In genomic region chr17:80922580-80923160, GRCh38 we compare ENCODE assay signal across 20 cellular contexts.
DNase-seq lines count a peak whose midpoint lies in the region; ATAC-seq, FAIRE-seq and TF ChIP-seq lines count a peak whose summit lies in the region.
"Had no signal": no experiment of that assay in that cellular context is flagged by ENCODE, and none has a peak within 500 bp of the region (broad histone marks: within the 10 kb centered on the region; RNA-seq: fewer than 3 reads in every experiment).

No MANE protein-coding gene starts in this region.

- H3K27ac ChIP-seq in kidney (ENCODE audit: low read depth in 2 of 2, low read length in 2 of 2), result no peak overlapping the region
- no peak overlapping the region for H3K27ac ChIP-seq in sigmoid colon
- no peak overlapping the region for H3K27ac ChIP-seq in esophagus muscularis mucosa (replicated peaks in 1 of 4)

- BruUV-seq in Calu3 (replicated peaks; lab: Mats Ljungman, UMichigan), result no TSS peak

- no peak for DNase-seq in activated CD8-positive, alpha-beta T cell treated with anti-CD3 and anti-CD28 coated beads, Interleukin-2, amount 10 ng/mL, durations not matched to agents 7 days and 5 days
- DNase-seq in activated CD8-positive, alpha-beta T cell treated with anti-CD3 and anti-CD28 coated beads for 36 hours, result no peak
- no peak for DNase-seq in Calu3
- DNase-seq in kidney, result peak; percentile 65
- DNase-seq in sigmoid colon, result peak; percentile 57
- no peak for DNase-seq in 8988T
- DNase-seq in esophagus muscularis mucosa (ENCODE audit: extremely low spot score), result no peak
- DNase-seq in mesenteric fat pad (ENCODE audit: low spot score), result no peak
- DNase-seq: BE2C, EL, Kasumi-1, NCI-H1694, NCI-H2081, NCI-H2171, NCI-H345, NCI-H524, NCI-H82 had no signal

- ATAC-seq in activated CD8-positive, alpha-beta T cell treated with anti-CD3 and anti-CD28 coated beads, Interleukin-2, amount 10 ng/mL, durations not matched to agents 7 days and 5 days, result no peak
- ATAC-seq in activated CD8-positive, alpha-beta T cell treated with anti-CD3 and anti-CD28 coated beads for 36 hours, result no peak
- ATAC-seq: Panc1 had no signal

- no peak for TF ChIP-seq EP300 in sigmoid colon (IDR thresholded peaks at IDR 0.05)
- TF ChIP-seq EP300 in esophagus muscularis mucosa (IDR thresholded peaks at IDR 0.05), result no peak

- TF ChIP-seq POLR2A in sigmoid colon (IDR thresholded peaks at IDR 0.05) (no peak), esophagus muscularis mucosa (IDR thresholded peaks at IDR 0.05; ENCODE audit: low read depth) (no peak)

- peaks cover 12% of the 10 kb centered on the region for H3K36me3 Mint-ChIP-seq in activated CD8-positive, alpha-beta T cell treated with anti-CD3 and anti-CD28 coated beads, Interleukin-2, amount 10 ng/mL, durations not matched to agents 7 days and 5 days (ENCODE audit: low read depth)
- H3K36me3 Mint-ChIP-seq in activated CD8-positive, alpha-beta T cell treated with anti-CD3 and anti-CD28 coated beads for 36 hours (ENCODE audit: low read depth), result peaks cover 10% of the 10 kb centered on the region
- H3K36me3 Mint-ChIP-seq in Calu3 (ENCODE audit: insufficient read depth, unreplicated experiment), result peaks cover 8% of the 10 kb centered on the region

- H3K27me3 ChIP-seq in sigmoid colon (no peaks in the 10 kb centered on the region), esophagus muscularis mucosa (no peaks in the 10 kb centered on the region)
- H3K27me3 ChIP-seq: BE2C had no signal

- H3K4me1 ChIP-seq in kidney (ENCODE audit: control insufficient read depth in 1 of 2, insufficient read depth in 1 of 2, low read depth in 1 of 2, low read length in 2 of 2) (peaks cover 9 to 13% of the 10 kb centered on the region in 2 donors), sigmoid colon (peaks cover 0 to 26% (median 19%) of the 10 kb centered on the region in 4 donors), esophagus muscularis mucosa (peaks cover 6 to 37% (median 34%) of the 10 kb centered on the region in 4 donors)
- H3K4me1 ChIP-seq: BE2C had no signal

- no peak overlapping the region for H3K4me3 Mint-ChIP-seq in activated CD8-positive, alpha-beta T cell treated with anti-CD3 and anti-CD28 coated beads, Interleukin-2, amount 10 ng/mL, durations not matched to agents 7 days and 5 days
- H3K4me3 Mint-ChIP-seq in activated CD8-positive, alpha-beta T cell treated with anti-CD3 and anti-CD28 coated beads for 36 hours, result no peak overlapping the region
- H3K4me3 Mint-ChIP-seq in Calu3 (ENCODE audit: low read depth, unreplicated experiment), result no peak overlapping the region

- H3K36me3 ChIP-seq in kidney (ENCODE audit: control insufficient read depth in 1 of 2, insufficient read depth in 2 of 2, low read length in 2 of 2) (peaks cover 4 to 18% of the 10 kb centered on the region in 2 donors), sigmoid colon (peaks cover 7 to 55% (median 22%) of the 10 kb centered on the region in 4 donors), esophagus muscularis mucosa (peaks cover 22 to 91% (median 61%) of the 10 kb centered on the region in 4 donors)

- H3K27ac Mint-ChIP-seq in activated CD8-positive, alpha-beta T cell treated with anti-CD3 and anti-CD28 coated beads, Interleukin-2, amount 10 ng/mL, durations not matched to agents 7 days and 5 days, result peak overlapping the region; percentile 16
- H3K27ac Mint-ChIP-seq in activated CD8-positive, alpha-beta T cell treated with anti-CD3 and anti-CD28 coated beads for 36 hours, result no peak overlapping the region
- peak overlapping the region; percentile 58 for H3K27ac Mint-ChIP-seq in Calu3 (ENCODE audit: unreplicated experiment)

- H3K4me3 ChIP-seq in kidney (ENCODE audit: low read length in 2 of 2) (no peak overlapping the region), sigmoid colon (no peak overlapping the region), esophagus muscularis mucosa (no peak overlapping the region)

- POLR2A ChIA-PET in activated CD8-positive, alpha-beta T cell treated with anti-CD3 and anti-CD28 coated beads, Interleukin-2, amount 10 ng/mL, durations not matched to agents 7 days and 5 days (lab: Charles Lee), result interaction anchor here (1.1 kb wide), 1 partner anchor 468 kb away, joined by 3 read pairs; no protein-coding TSS in a partner anchor
- POLR2A ChIA-PET in activated CD8-positive, alpha-beta T cell treated with anti-CD3 and anti-CD28 coated beads for 36 hours (lab: Charles Lee), result no interaction called here

- 93% methylated on average over 33 of the region's 33 CpGs for WGBS in sigmoid colon, 2 donors
- 89% methylated on average over 27 of the region's 33 CpGs for WGBS in esophagus muscularis mucosa

- no peak for FAIRE-seq in kidney (lab: Jason Lieb, UNC)
- FAIRE-seq: GM19239, H1 had no signal

- no peak overlapping the region for H3K9ac ChIP-seq in kidney (ENCODE audit: low read length in 2 of 2)

- H3K4me1 Mint-ChIP-seq in activated CD8-positive, alpha-beta T cell treated with anti-CD3 and anti-CD28 coated beads, Interleukin-2, amount 10 ng/mL, durations not matched to agents 7 days and 5 days (ENCODE audit: low read depth), result peaks cover 4% of the 10 kb centered on the region
- no peaks in the 10 kb centered on the region for H3K4me1 Mint-ChIP-seq in activated CD8-positive, alpha-beta T cell treated with anti-CD3 and anti-CD28 coated beads for 36 hours (ENCODE audit: low read depth)
- H3K4me1 Mint-ChIP-seq in Calu3 (ENCODE audit: low read depth, unreplicated experiment), result no peaks in the 10 kb centered on the region

- intact Hi-C loops in activated CD8-positive, alpha-beta T cell treated with anti-CD3 and anti-CD28 coated beads for 36 hours (cut with micrococcal nuclease), result no loop called here
- intact Hi-C loops in Calu3 (cut with micrococcal nuclease; ENCODE audit: unreplicated experiment) (no loop called here), kidney (cut with DNase I) (no loop called here), sigmoid colon (cut with DNase I) (no loop called here), esophagus muscularis mucosa (cut with DNase I) (no loop called here)

- H3K9me3 ChIP-seq in kidney (ENCODE audit: control insufficient read depth in 1 of 2, low read length in 2 of 2), result no peaks in the 10 kb centered on the region
- no peaks in the 10 kb centered on the region for H3K9me3 ChIP-seq in sigmoid colon
- H3K9me3 ChIP-seq in esophagus muscularis mucosa, result no peaks in the 10 kb centered on the region
- H3K9me3 ChIP-seq: BE2C had no signal

- CTCF ChIA-PET in activated CD8-positive, alpha-beta T cell treated with anti-CD3 and anti-CD28 coated beads, Interleukin-2, amount 10 ng/mL, durations not matched to agents 7 days and 5 days (lab: Charles Lee), result no interaction called here
- CTCF ChIA-PET in activated CD8-positive, alpha-beta T cell treated with anti-CD3 and anti-CD28 coated beads for 36 hours (lab: Charles Lee), result no interaction called here
- CTCF ChIA-PET in Calu3 (lab: Charles Lee), result interaction anchor here (0.9 kb wide), 1 partner anchor 8 kb away, joined by 3 read pairs; no protein-coding TSS in a partner anchor

- no peaks in the 10 kb centered on the region for H3K27me3 Mint-ChIP-seq in activated CD8-positive, alpha-beta T cell treated with anti-CD3 and anti-CD28 coated beads, Interleukin-2, amount 10 ng/mL, durations not matched to agents 7 days and 5 days (ENCODE audit: low read depth)
- H3K27me3 Mint-ChIP-seq in activated CD8-positive, alpha-beta T cell treated with anti-CD3 and anti-CD28 coated beads for 36 hours, result no peaks in the 10 kb centered on the region
- H3K27me3 Mint-ChIP-seq in Calu3 (ENCODE audit: unreplicated experiment), result no peaks in the 10 kb centered on the region

- H3K9me3 Mint-ChIP-seq in activated CD8-positive, alpha-beta T cell treated with anti-CD3 and anti-CD28 coated beads, Interleukin-2, amount 10 ng/mL, durations not matched to agents 7 days and 5 days (ENCODE audit: insufficient read depth), result no peaks in the 10 kb centered on the region
- no peaks in the 10 kb centered on the region for H3K9me3 Mint-ChIP-seq in activated CD8-positive, alpha-beta T cell treated with anti-CD3 and anti-CD28 coated beads for 36 hours
- no peaks in the 10 kb centered on the region for H3K9me3 Mint-ChIP-seq in Calu3 (ENCODE audit: low read depth, unreplicated experiment)

- TF ChIP-seq CTCF in activated CD8-positive, alpha-beta T cell treated with anti-CD3 and anti-CD28 coated beads for 36 hours (IDR thresholded peaks at IDR 0.05), result no peak
- no peak for TF ChIP-seq CTCF in Calu3 (IDR thresholded peaks at IDR 0.05; ENCODE audit: unreplicated experiment)
- TF ChIP-seq CTCF in kidney (IDR thresholded peaks at IDR 0.05; ENCODE audit: borderline replicate concordance, extremely low read depth, insufficient read depth), result no peak
- no peak for TF ChIP-seq CTCF in sigmoid colon (IDR thresholded peaks at IDR 0.05)
- no peak for TF ChIP-seq CTCF in esophagus muscularis mucosa (IDR thresholded peaks at IDR 0.05)

Comparison
In these comparisons a context has a peak if more than half of its experiments do, and no peak if none do; other contexts are left out.
1. DNase-seq: peak in kidney (single experiment) and sigmoid colon (single experiment); none in activated CD8-positive, alpha-beta T cell treated with anti-CD3 and anti-CD28 coated beads, Interleukin-2, amount 10 ng/mL, durations not matched to agents 7 days and 5 days (single experiment), activated CD8-positive, alpha-beta T cell treated with anti-CD3 and anti-CD28 coated beads for 36 hours (single experiment), Calu3 (single experiment), 8988T (single experiment), esophagus muscularis mucosa (single experiment) and mesenteric fat pad (single experiment).